In genomic region chr18:48441405-48441881, GRCh38 we compare ENCODE assay signal across 14 cellular contexts. TPM values are rescaled to one million over a fixed set of nuclear protein-coding genes. Genes with fewer than 3 reads are reported as not detected.
DNase-seq lines count a peak whose midpoint lies in the region; ATAC-seq and TF ChIP-seq lines count a peak whose summit lies in the region.
"Had no signal": no experiment of that assay in that cellular context is flagged by ENCODE, and none has a peak within 500 bp of the region (broad histone marks: within the 10 kb centered on the region; RNA-seq: fewer than 3 reads in every experiment).

No MANE protein-coding gene starts in this region.

- H3K4me1 ChIP-seq in left ventricle myocardium inferior, result peaks cover 24% of the 10 kb centered on the region
- H3K4me1 ChIP-seq in stomach smooth muscle (ENCODE audit: control insufficient read depth, insufficient read depth, low read length), result peaks cover 15% of the 10 kb centered on the region
- H3K4me1 ChIP-seq in naive thymus-derived CD4-positive, alpha-beta T cell (ENCODE audit: control insufficient read depth in 2 of 2, insufficient read depth in 2 of 2, low read length in 2 of 2), result peaks cover 0 to 1% of the 10 kb centered on the region in 2 donors

- H3K4me3 Mint-ChIP-seq in naive thymus-derived CD4-positive, alpha-beta T cell, result no peak overlapping the region
- H3K4me3 Mint-ChIP-seq: activated CD8-positive, alpha-beta T cell treated with anti-CD3 and anti-CD28 coated beads for 36 hours; activated naive CD4-positive, alpha-beta T cell treated with anti-CD3 and anti-CD28 coated beads, Interleukin-2, amount 50 U/mL, for 24 hours; mesothelial cell of epicardium; T-helper 1 cell treated with Interleukin-12 subunit alpha and Interleukin-12 subunit beta and Interleukin-4 antibody, amounts not matched to agents 30 μg/mL and 1 μg/mL, for 36 hours had no signal

- intact Hi-C loops in left ventricle myocardium inferior (cut with micrococcal nuclease), result loop anchor here (10.0 kb wide), 1 partner anchor 97 kb away; no protein-coding TSS in a partner anchor
- intact Hi-C loops in naive thymus-derived CD4-positive, alpha-beta T cell (cut with micrococcal nuclease), result no loop called here

- H3K27me3 ChIP-seq in left ventricle myocardium inferior (ENCODE audit: low read depth) (peaks cover 10% of the 10 kb centered on the region), stomach smooth muscle (ENCODE audit: control insufficient read depth in 1 of 2, insufficient read depth in 2 of 2, low read length in 2 of 2) (peaks cover 0 to 2% of the 10 kb centered on the region in 2 donors)
- H3K27me3 ChIP-seq in naive thymus-derived CD4-positive, alpha-beta T cell (ENCODE audit: control insufficient read depth in 2 of 2, insufficient read depth in 2 of 2, low read length in 2 of 2), result no peaks in the 10 kb centered on the region

- no peaks in the 10 kb centered on the region for H3K36me3 Mint-ChIP-seq in naive thymus-derived CD4-positive, alpha-beta T cell
- H3K36me3 Mint-ChIP-seq: activated naive CD4-positive, alpha-beta T cell treated with anti-CD3 and anti-CD28 coated beads, Interleukin-2, amount 50 U/mL, for 24 hours; mesothelial cell of epicardium had no signal

- H3K9me3 ChIP-seq in left ventricle myocardium inferior (replicated peaks), result no peaks in the 10 kb centered on the region
- no peaks in the 10 kb centered on the region for H3K9me3 ChIP-seq in stomach smooth muscle (ENCODE audit: control insufficient read depth in 2 of 2, low read length in 2 of 2)
- no peaks in the 10 kb centered on the region for H3K9me3 ChIP-seq in naive thymus-derived CD4-positive, alpha-beta T cell (ENCODE audit: control insufficient read depth in 2 of 3, low read length in 3 of 3)

- H3K36me3 ChIP-seq in left ventricle myocardium inferior (no peaks in the 10 kb centered on the region), stomach smooth muscle (ENCODE audit: control insufficient read depth in 2 of 2, insufficient read depth in 2 of 2, low read length in 2 of 2) (no peaks in the 10 kb centered on the region)
- H3K36me3 ChIP-seq in naive thymus-derived CD4-positive, alpha-beta T cell (ENCODE audit: control insufficient read depth in 2 of 3, insufficient read depth in 3 of 3, low read length in 3 of 3), result no peaks in the 10 kb centered on the region

- no peak for TF ChIP-seq CTCF in left ventricle myocardium inferior (IDR thresholded peaks at IDR 0.05; ENCODE audit: borderline replicate concordance)

- H3K27ac ChIP-seq in left ventricle myocardium inferior (replicated peaks) (peak overlapping the region; percentile 41), stomach smooth muscle (ENCODE audit: low read length) (no peak overlapping the region)
- H3K27ac ChIP-seq in naive thymus-derived CD4-positive, alpha-beta T cell (ENCODE audit: low read depth, low read length), result no peak overlapping the region
- H3K27ac ChIP-seq: hepatocyte had no signal

- H3K4me1 Mint-ChIP-seq in naive thymus-derived CD4-positive, alpha-beta T cell, result peaks cover 0 to 7% (median 6%) of the 10 kb centered on the region in 7 donors

- DNase-seq in NCI-H1092 treated with DMSO at 0.1 percent for 48 hours (lab: John Stamatoyannopoulos, UW) (peak; percentile 72), UCSD-AML1 (lab: John Stamatoyannopoulos, UW; ENCODE audit: unreplicated experiment) (peak; percentile 40), left ventricle myocardium inferior (peak; percentile 52), NCI-H146 treated with DMSO at 0.1 percent for 48 hours (lab: John Stamatoyannopoulos, UW; ENCODE audit: unreplicated experiment) (no peak)
- no peak for DNase-seq in naive thymus-derived CD4-positive, alpha-beta T cell
- DNase-seq: activated CD8-positive, alpha-beta T cell treated with anti-CD3 and anti-CD28 coated beads for 36 hours had no signal

- POLR2A ChIA-PET in naive thymus-derived CD4-positive, alpha-beta T cell (lab: Charles Lee), result no interaction called here

- ATAC-seq in HG03175 (IDR thresholded peaks at IDR 0.05; ENCODE audit: unreplicated experiment) (no peak), HG03378 (IDR thresholded peaks at IDR 0.05; ENCODE audit: unreplicated experiment) (no peak)
- no peak for ATAC-seq in naive thymus-derived CD4-positive, alpha-beta T cell
- ATAC-seq: activated CD8-positive, alpha-beta T cell treated with anti-CD3 and anti-CD28 coated beads for 36 hours had no signal

- no peaks in the 10 kb centered on the region for H3K9me3 Mint-ChIP-seq in naive thymus-derived CD4-positive, alpha-beta T cell
- H3K9me3 Mint-ChIP-seq: activated CD8-positive, alpha-beta T cell treated with anti-CD3 and anti-CD28 coated beads for 36 hours; activated naive CD4-positive, alpha-beta T cell treated with anti-CD3 and anti-CD28 coated beads, Interleukin-2, amount 50 U/mL, for 24 hours; mesothelial cell of epicardium; T-helper 1 cell treated with Interleukin-12 subunit alpha and Interleukin-12 subunit beta and Interleukin-4 antibody, amounts not matched to agents 30 μg/mL and 1 μg/mL, for 36 hours had no signal

- H3K9ac ChIP-seq in stomach smooth muscle (ENCODE audit: low read length in 2 of 2), result no peak overlapping the region

- H3K4me3 ChIP-seq in left ventricle myocardium inferior (peak overlapping the region; percentile 40), stomach smooth muscle (ENCODE audit: low read length in 2 of 2) (peak overlapping the region; percentile 38 to 61)
- no peak overlapping the region for H3K4me3 ChIP-seq in naive thymus-derived CD4-positive, alpha-beta T cell (ENCODE audit: low read length)
- H3K4me3 ChIP-seq: hepatocyte, smooth muscle cell had no signal

- peaks cover 51 to 66% (median 57%) of the 10 kb centered on the region in 5 donors for H3K27me3 Mint-ChIP-seq in naive thymus-derived CD4-positive, alpha-beta T cell

- H3K27ac Mint-ChIP-seq in naive thymus-derived CD4-positive, alpha-beta T cell, result no peak overlapping the region
- H3K27ac Mint-ChIP-seq: activated CD8-positive, alpha-beta T cell treated with anti-CD3 and anti-CD28 coated beads for 36 hours; activated naive CD4-positive, alpha-beta T cell treated with anti-CD3 and anti-CD28 coated beads, Interleukin-2, amount 50 U/mL, for 24 hours; mesothelial cell of epicardium; T-helper 1 cell treated with Interleukin-12 subunit alpha and Interleukin-12 subunit beta and Interleukin-4 antibody, amounts not matched to agents 30 μg/mL and 1 μg/mL, for 36 hours had no signal

- CTCF ChIA-PET in naive thymus-derived CD4-positive, alpha-beta T cell (lab: Charles Lee), result interaction anchor here (1.0 kb wide), 1 partner anchor 23 kb away, joined by 4 read pairs; no protein-coding TSS in a partner anchor

RNA-seq across cellular contexts. Expression of gene ZBTB7C, which starts 32.3 kb away (rescaled TPM):
- total RNA-seq in left ventricle myocardium inferior, result 2.7 TPM
- under 1 TPM in 1 of 5 experiments, not detected in 4; 0.51 TPM for total RNA-seq in naive thymus-derived CD4-positive, alpha-beta T cell
- not detected for polyA plus RNA-seq in naive thymus-derived CD4-positive, alpha-beta T cell
- total RNA-seq: activated CD8-positive, alpha-beta T cell treated with anti-CD3 and anti-CD28 coated beads for 36 hours had no signal

Comparison
In these comparisons a context has a peak if more than half of its experiments do, and no peak if none do; other contexts are left out.
1. DNase-seq: peak in NCI-H1092 treated with DMSO at 0.1 percent for 48 hours (single experiment), UCSD-AML1 (single experiment) and left ventricle myocardium inferior (single experiment); none in NCI-H146 treated with DMSO at 0.1 percent for 48 hours (single experiment) and naive thymus-derived CD4-positive, alpha-beta T cell (0 of 9).